ENCODE assay signal across 23 cellular contexts in the genomic region with DNA sequence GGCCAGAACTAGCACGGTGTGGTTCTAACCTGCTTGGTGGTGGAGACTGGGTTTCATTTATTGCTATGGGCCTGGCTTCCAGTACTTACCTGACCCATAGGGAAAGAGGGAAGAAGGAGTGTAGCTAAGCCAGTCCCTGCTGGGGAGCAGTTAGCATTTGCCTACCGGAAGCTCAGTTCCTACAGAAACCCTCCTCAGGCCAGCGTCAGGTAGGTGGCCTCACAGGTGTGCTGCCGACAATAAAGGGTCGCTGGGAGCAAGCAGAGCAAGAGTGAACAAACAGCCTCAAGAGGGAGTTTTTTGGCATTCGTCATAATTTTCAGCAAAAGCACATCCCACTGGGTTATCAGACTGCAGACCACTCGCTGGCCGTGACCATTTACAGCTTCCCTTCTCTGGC.
"Had no signal": no experiment of that assay in that cellular context is flagged by ENCODE, and none has a peak within 500 bp of the region (broad histone marks: within the 10 kb centered on the region; RNA-seq: fewer than 3 reads in every experiment).

No MANE protein-coding gene starts in this region.

- H3K27ac ChIP-seq: KMS-11 had no signal

- H3K4me1 Mint-ChIP-seq: activated B cell treated with CpG ODN at 0.5 μM for 24 hours; activated CD4-positive, alpha-beta T cell treated with anti-CD3 and anti-CD28 coated beads, Interleukin-2, amount 10 ng/mL, durations not matched to agents 24 days and 14 days; activated CD8-positive, alpha-beta memory T cell treated with anti-CD3 and anti-CD28 coated beads, Interleukin-2, amount 10 ng/mL, durations not matched to agents 7 days and 5 days; central memory CD8-positive, alpha-beta T cell had no signal

- H3K4me2 ChIP-seq: KMS-11 had no signal

- DNase-seq: activated B cell treated with CpG ODN at 0.5 μM for 24 hours; activated CD4-positive, alpha-beta T cell treated with anti-CD3 and anti-CD28 coated beads for 1 hour; activated CD4-positive, alpha-beta T cell treated with anti-CD3 and anti-CD28 coated beads, Interleukin-2, amount 10 ng/mL, durations not matched to agents 24 days and 14 days; activated CD4-positive, alpha-beta T cell treated with anti-CD3 and anti-CD28 coated beads, Interleukin-2, amount 50 U/mL, for 48 hours; activated CD8-positive, alpha-beta memory T cell treated with anti-CD3 and anti-CD28 coated beads, Interleukin-2, amount 10 ng/mL, durations not matched to agents 7 days and 5 days; activated effector memory CD4-positive, alpha-beta T cell treated with Interleukin-2 at 50 U/mL for 16 hours; activated naive CD4-positive, alpha-beta T cell; activated T-cell treated with anti-CD3 and anti-CD28 coated beads, Interleukin-2, amount 50 U/mL, for 24 hours; amygdala; NCI-H1092; NCI-H1417 treated with DMSO at 0.1 percent for 48 hours; NCI-H187 treated with DMSO at 0.1 percent for 48 hours; NCI-H2081 treated with DMSO at 0.1 percent for 48 hours; NCI-H446; NCI-H524; PC-3; SHP77 had no signal

- H3K27me3 Mint-ChIP-seq: activated B cell treated with CpG ODN at 0.5 μM for 24 hours; activated CD4-positive, alpha-beta T cell treated with anti-CD3 and anti-CD28 coated beads, Interleukin-2, amount 10 ng/mL, durations not matched to agents 24 days and 14 days; activated CD8-positive, alpha-beta memory T cell treated with anti-CD3 and anti-CD28 coated beads, Interleukin-2, amount 10 ng/mL, durations not matched to agents 7 days and 5 days; activated naive CD8-positive, alpha-beta T cell; activated T-cell treated with anti-CD3 and anti-CD28 coated beads, Interleukin-2, amount 50 U/mL, for 24 hours; central memory CD8-positive, alpha-beta T cell had no signal

- H3K27ac Mint-ChIP-seq: activated B cell treated with CpG ODN at 0.5 μM for 24 hours; activated CD4-positive, alpha-beta T cell treated with anti-CD3 and anti-CD28 coated beads, Interleukin-2, amount 10 ng/mL, durations not matched to agents 24 days and 14 days; activated CD8-positive, alpha-beta memory T cell treated with anti-CD3 and anti-CD28 coated beads, Interleukin-2, amount 10 ng/mL, durations not matched to agents 7 days and 5 days; activated naive CD8-positive, alpha-beta T cell; activated T-cell treated with anti-CD3 and anti-CD28 coated beads, Interleukin-2, amount 50 U/mL, for 24 hours; activated T-helper 1 cell treated with anti-CD3 and anti-CD28 coated beads, Interleukin-12 subunit alpha, Interleukin-12 subunit beta, Interleukin-2, Interleukin-4 antibody, amounts not matched to agents 30 ng/mL and 10 ng/mL and 1 ng/mL, durations not matched to agents 14 hours and 24 hours and 36 hours; brain; T-helper 1 cell treated with Interleukin-12 subunit alpha and Interleukin-12 subunit beta and Interleukin-4 antibody, amounts not matched to agents 30 μg/mL and 1 μg/mL, for 36 hours had no signal

- H3K36me3 Mint-ChIP-seq: activated CD8-positive, alpha-beta memory T cell treated with anti-CD3 and anti-CD28 coated beads, Interleukin-2, amount 10 ng/mL, durations not matched to agents 7 days and 5 days; activated naive CD8-positive, alpha-beta T cell; brain had no signal

- H3K9me3 Mint-ChIP-seq: activated CD4-positive, alpha-beta T cell treated with anti-CD3 and anti-CD28 coated beads, Interleukin-2, amount 10 ng/mL, durations not matched to agents 24 days and 14 days; activated T-helper 1 cell treated with anti-CD3 and anti-CD28 coated beads, Interleukin-12 subunit alpha, Interleukin-12 subunit beta, Interleukin-2, Interleukin-4 antibody, amounts not matched to agents 30 ng/mL and 10 ng/mL and 1 ng/mL, durations not matched to agents 14 hours and 24 hours and 36 hours; T-helper 1 cell treated with Interleukin-12 subunit alpha and Interleukin-12 subunit beta and Interleukin-4 antibody, amounts not matched to agents 30 μg/mL and 1 μg/mL, for 36 hours had no signal

- H3K4me3 Mint-ChIP-seq: activated B cell treated with CpG ODN at 0.5 μM for 24 hours; activated CD4-positive, alpha-beta T cell treated with anti-CD3 and anti-CD28 coated beads, Interleukin-2, amount 10 ng/mL, durations not matched to agents 24 days and 14 days; activated CD8-positive, alpha-beta memory T cell treated with anti-CD3 and anti-CD28 coated beads, Interleukin-2, amount 10 ng/mL, durations not matched to agents 7 days and 5 days; activated naive CD8-positive, alpha-beta T cell; activated T-cell treated with anti-CD3 and anti-CD28 coated beads, Interleukin-2, amount 50 U/mL, for 24 hours; activated T-helper 1 cell treated with anti-CD3 and anti-CD28 coated beads, Interleukin-12 subunit alpha, Interleukin-12 subunit beta, Interleukin-2, Interleukin-4 antibody, amounts not matched to agents 30 ng/mL and 10 ng/mL and 1 ng/mL, durations not matched to agents 14 hours and 24 hours and 36 hours; brain; central memory CD8-positive, alpha-beta T cell; T-helper 1 cell treated with Interleukin-12 subunit alpha and Interleukin-12 subunit beta and Interleukin-4 antibody, amounts not matched to agents 30 μg/mL and 1 μg/mL, for 36 hours had no signal

- ATAC-seq: activated CD8-positive, alpha-beta memory T cell treated with anti-CD3 and anti-CD28 coated beads, Interleukin-2, amount 10 ng/mL, durations not matched to agents 7 days and 5 days; PC-3 had no signal
